1 cellular context compared by ENCODE assay signal in genomic region chr1:28021064-28021463, GRCh38.
TF ChIP-seq lines count a peak whose summit lies in the region.

No MANE protein-coding gene starts in this region.

TF ChIP-seq in K562, 482 proteins besides CTCF, POLR2A, EP300 and RAD21:
- TF ChIP-seq SNRNP70 (optimal IDR thresholded peaks at IDR 0.05; ENCODE audit: low read depth, low read length) (no peak), XRCC5 (IDR thresholded peaks at IDR 0.05; ENCODE audit: low read depth, low read length) (no peak), DEAF1 (CRISPR knock-in tag; IDR thresholded peaks at IDR 0.05) (no peak), HMGXB4 (CRISPR knock-in tag; IDR thresholded peaks at IDR 0.05) (no peak), E2F5 (CRISPR knock-in tag; IDR thresholded peaks at IDR 0.05) (no peak), ZBTB2 (IDR thresholded peaks at IDR 0.05) (no peak), ZNF436 (CRISPR knock-in tag; IDR thresholded peaks at IDR 0.05) (no peak), ZBTB17 (CRISPR knock-in tag; IDR thresholded peaks at IDR 0.05) (no peak), ZBTB9 (CRISPR knock-in tag; IDR thresholded peaks at IDR 0.05) (no peak), SMARCA5 (IDR thresholded peaks at IDR 0.05) (no peak), MECOM (CRISPR knock-in tag; IDR thresholded peaks at IDR 0.05) (no peak), DNMT1 (IDR thresholded peaks at IDR 0.05) (no peak), ZNF143 (CRISPR knock-in tag; IDR thresholded peaks at IDR 0.05) (no peak), EHMT2 (IDR thresholded peaks at IDR 0.05) (no peak), KLF10 (CRISPR knock-in tag; IDR thresholded peaks at IDR 0.05) (no peak), ZNF764 (CRISPR knock-in tag; IDR thresholded peaks at IDR 0.05; ENCODE audit: low read depth) (no peak), LARP7 (IDR thresholded peaks at IDR 0.05) (no peak), KAT7 (CRISPR knock-in tag; IDR thresholded peaks at IDR 0.05; ENCODE audit: borderline replicate concordance) (no peak), CAMTA2 (CRISPR knock-in tag; conservative IDR thresholded peaks at IDR 0.05) (no peak)
